In the genomic region with DNA sequence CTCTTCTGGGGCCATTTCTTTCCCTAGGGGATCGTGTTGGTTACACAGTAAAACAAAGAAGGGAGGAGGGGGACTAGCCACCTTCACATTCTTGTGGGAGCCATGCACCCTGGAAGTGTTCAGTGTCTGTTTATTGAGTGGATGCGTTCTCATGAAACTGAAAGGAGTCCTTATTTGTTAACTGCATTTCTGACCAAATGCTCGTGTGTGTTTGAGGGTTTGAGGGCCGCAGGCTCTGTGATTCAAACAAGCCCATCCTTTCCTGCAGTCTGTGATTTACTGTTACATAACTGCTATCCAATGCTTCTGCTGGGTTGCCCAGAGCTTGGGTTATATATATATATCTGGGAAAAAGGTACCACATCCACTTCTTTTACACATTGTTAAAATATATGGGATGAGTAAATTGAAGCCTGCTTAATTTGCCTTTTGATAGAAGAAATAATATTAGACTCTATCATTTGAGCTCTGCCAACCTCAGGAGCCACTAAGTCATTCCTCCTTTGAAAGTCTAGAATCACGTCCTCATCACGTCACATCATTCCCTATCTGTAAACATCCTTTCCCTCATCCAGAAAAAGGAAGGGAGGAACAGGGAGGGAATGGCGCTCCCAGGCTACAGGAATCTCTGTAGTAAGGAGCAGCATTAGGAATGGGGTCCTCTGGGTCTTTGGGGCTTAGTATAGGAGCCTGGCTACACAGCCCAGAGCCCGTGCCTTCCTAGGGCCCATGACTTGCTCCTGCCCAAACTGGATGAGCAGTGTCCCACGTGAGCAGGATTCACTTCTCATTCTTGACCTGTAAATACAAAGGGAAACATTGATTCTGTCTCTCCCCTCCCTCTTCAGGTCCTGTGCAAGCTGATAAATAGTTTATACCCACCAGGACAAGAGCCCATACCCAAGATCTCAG, we compare ENCODE assay signal across 1 cellular context.
TF ChIP-seq lines count a peak whose summit lies in the region.

No MANE protein-coding gene starts in this region.

TF ChIP-seq in H1, 55 proteins besides CTCF, POLR2A, EP300 and RAD21:
- TF ChIP-seq RNF2 (IDR thresholded peaks at IDR 0.05; ENCODE audit: borderline replicate concordance, low read depth, low read length, missing control alignments, poor library complexity, severe bottlenecking) (no peak), TCF12 (IDR thresholded peaks at IDR 0.05; ENCODE audit: low read depth, low read length) (no peak), EZH2 (IDR thresholded peaks at IDR 0.05; ENCODE audit: low read depth, low read length, severe bottlenecking) (no peak), POU5F1 (IDR thresholded peaks at IDR 0.05; ENCODE audit: low read depth, low read length) (no peak), KDM4A (IDR thresholded peaks at IDR 0.05; ENCODE audit: low read depth, low read length, severe bottlenecking) (no peak)
TF ChIP-seq in H1: peak in this region for 0.
